In the genomic region with DNA sequence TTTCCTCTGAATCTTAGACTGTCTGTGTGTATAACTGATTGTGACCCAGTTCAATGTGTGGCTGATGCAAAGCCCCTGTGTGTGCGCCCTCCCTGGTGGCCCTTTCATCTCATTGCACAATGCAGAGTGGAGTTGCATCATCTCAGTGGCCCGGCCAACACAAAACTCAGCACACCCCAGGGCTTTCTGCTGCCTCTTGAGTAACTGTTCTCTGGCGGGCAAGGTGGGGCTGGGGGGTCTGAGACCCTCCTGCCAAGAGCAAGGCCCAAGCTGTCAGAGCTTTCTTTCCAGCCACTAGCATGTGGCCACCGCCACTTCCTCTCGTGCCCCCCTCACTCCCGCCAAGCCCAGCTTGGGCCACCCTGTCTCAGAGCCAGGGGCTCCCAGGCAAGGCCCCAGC, we compare ENCODE assay signal across 1 cellular context.
TF ChIP-seq lines count a peak whose summit lies in the region.

No MANE protein-coding gene starts in this region.

TF ChIP-seq in HepG2, 621 proteins besides CTCF, POLR2A, EP300 and RAD21 (continued from another document and continues in another):
- TF ChIP-seq, protein P1, sequence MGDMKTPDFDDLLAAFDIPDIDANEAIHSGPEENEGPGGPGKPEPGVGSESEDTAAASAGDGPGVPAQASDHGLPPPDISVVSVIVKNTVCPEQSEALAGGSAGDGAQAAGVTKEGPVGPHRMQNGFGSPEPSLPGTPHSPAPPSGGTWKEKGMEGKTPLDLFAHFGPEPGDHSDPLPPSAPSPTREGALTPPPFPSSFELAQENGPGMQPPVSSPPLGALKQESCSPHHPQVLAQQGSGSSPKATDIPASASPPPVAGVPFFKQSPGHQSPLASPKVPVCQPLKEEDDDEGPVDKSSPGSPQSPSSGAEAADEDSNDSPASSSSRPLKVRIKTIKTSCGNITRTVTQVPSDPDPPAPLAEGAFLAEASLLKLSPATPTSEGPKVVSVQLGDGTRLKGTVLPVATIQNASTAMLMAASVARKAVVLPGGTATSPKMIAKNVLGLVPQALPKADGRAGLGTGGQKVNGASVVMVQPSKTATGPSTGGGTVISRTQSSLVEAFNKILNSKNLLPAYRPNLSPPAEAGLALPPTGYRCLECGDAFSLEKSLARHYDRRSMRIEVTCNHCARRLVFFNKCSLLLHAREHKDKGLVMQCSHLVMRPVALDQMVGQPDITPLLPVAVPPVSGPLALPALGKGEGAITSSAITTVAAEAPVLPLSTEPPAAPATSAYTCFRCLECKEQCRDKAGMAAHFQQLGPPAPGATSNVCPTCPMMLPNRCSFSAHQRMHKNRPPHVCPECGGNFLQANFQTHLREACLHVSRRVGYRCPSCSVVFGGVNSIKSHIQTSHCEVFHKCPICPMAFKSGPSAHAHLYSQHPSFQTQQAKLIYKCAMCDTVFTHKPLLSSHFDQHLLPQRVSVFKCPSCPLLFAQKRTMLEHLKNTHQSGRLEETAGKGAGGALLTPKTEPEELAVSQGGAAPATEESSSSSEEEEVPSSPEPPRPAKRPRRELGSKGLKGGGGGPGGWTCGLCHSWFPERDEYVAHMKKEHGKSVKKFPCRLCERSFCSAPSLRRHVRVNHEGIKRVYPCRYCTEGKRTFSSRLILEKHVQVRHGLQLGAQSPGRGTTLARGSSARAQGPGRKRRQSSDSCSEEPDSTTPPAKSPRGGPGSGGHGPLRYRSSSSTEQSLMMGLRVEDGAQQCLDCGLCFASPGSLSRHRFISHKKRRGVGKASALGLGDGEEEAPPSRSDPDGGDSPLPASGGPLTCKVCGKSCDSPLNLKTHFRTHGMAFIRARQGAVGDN (CRISPR knock-in tag; IDR thresholded peaks at IDR 0.05): peak; percentile 53
- TF ChIP-seq, protein P2, sequence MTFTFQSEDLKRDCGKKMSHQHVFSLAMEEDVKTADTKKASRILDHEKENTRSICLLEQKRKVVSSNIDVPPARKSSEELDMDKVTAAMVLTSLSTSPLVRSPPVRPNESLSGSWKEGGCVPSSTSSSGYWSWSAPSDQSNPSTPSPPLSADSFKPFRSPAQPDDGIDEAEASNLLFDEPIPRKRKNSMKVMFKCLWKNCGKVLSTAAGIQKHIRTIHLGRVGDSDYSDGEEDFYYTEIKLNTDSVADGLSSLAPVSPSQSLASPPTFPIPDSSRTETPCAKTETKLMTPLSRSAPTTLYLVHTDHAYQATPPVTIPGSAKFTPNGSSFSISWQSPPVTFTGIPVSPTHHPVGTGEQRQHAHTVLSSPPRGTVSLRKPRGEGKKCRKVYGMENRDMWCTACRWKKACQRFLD (CRISPR knock-in tag; IDR thresholded peaks at IDR 0.05; ENCODE audit: borderline replicate concordance): no peak
- TF ChIP-seq, protein P3, sequence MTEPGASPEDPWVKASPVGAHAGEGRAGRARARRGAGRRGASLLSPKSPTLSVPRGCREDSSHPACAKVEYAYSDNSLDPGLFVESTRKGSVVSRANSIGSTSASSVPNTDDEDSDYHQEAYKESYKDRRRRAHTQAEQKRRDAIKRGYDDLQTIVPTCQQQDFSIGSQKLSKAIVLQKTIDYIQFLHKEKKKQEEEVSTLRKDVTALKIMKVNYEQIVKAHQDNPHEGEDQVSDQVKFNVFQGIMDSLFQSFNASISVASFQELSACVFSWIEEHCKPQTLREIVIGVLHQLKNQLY (CRISPR knock-in tag; IDR thresholded peaks at IDR 0.05): no peak
- TF ChIP-seq, protein P4, sequence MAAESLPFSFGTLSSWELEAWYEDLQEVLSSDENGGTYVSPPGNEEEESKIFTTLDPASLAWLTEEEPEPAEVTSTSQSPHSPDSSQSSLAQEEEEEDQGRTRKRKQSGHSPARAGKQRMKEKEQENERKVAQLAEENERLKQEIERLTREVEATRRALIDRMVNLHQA (CRISPR knock-in tag; IDR thresholded peaks at IDR 0.05): no peak
- TF ChIP-seq REPIN1 (CRISPR knock-in tag; IDR thresholded peaks at IDR 0.05; ENCODE audit: borderline replicate concordance, low read depth): no peak
- no peak for TF ChIP-seq U2AF1 (optimal IDR thresholded peaks at IDR 0.05; ENCODE audit: low read depth, low read length)
- TF ChIP-seq, protein P5, sequence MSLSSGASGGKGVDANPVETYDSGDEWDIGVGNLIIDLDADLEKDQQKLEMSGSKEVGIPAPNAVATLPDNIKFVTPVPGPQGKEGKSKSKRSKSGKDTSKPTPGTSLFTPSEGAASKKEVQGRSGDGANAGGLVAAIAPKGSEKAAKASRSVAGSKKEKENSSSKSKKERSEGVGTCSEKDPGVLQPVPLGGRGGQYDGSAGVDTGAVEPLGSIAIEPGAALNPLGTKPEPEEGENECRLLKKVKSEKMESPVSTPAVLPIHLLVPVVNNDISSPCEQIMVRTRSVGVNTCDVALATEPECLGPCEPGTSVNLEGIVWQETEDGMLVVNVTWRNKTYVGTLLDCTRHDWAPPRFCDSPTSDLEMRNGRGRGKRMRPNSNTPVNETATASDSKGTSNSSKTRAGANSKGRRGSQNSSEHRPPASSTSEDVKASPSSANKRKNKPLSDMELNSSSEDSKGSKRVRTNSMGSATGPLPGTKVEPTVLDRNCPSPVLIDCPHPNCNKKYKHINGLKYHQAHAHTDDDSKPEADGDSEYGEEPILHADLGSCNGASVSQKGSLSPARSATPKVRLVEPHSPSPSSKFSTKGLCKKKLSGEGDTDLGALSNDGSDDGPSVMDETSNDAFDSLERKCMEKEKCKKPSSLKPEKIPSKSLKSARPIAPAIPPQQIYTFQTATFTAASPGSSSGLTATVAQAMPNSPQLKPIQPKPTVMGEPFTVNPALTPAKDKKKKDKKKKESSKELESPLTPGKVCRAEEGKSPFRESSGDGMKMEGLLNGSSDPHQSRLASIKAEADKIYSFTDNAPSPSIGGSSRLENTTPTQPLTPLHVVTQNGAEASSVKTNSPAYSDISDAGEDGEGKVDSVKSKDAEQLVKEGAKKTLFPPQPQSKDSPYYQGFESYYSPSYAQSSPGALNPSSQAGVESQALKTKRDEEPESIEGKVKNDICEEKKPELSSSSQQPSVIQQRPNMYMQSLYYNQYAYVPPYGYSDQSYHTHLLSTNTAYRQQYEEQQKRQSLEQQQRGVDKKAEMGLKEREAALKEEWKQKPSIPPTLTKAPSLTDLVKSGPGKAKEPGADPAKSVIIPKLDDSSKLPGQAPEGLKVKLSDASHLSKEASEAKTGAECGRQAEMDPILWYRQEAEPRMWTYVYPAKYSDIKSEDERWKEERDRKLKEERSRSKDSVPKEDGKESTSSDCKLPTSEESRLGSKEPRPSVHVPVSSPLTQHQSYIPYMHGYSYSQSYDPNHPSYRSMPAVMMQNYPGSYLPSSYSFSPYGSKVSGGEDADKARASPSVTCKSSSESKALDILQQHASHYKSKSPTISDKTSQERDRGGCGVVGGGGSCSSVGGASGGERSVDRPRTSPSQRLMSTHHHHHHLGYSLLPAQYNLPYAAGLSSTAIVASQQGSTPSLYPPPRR (CRISPR knock-in tag; IDR thresholded peaks at IDR 0.05; ENCODE audit: borderline replicate concordance): peak; percentile 26; the same call in 1 of the 2 replicates
- TF ChIP-seq, protein P6, sequence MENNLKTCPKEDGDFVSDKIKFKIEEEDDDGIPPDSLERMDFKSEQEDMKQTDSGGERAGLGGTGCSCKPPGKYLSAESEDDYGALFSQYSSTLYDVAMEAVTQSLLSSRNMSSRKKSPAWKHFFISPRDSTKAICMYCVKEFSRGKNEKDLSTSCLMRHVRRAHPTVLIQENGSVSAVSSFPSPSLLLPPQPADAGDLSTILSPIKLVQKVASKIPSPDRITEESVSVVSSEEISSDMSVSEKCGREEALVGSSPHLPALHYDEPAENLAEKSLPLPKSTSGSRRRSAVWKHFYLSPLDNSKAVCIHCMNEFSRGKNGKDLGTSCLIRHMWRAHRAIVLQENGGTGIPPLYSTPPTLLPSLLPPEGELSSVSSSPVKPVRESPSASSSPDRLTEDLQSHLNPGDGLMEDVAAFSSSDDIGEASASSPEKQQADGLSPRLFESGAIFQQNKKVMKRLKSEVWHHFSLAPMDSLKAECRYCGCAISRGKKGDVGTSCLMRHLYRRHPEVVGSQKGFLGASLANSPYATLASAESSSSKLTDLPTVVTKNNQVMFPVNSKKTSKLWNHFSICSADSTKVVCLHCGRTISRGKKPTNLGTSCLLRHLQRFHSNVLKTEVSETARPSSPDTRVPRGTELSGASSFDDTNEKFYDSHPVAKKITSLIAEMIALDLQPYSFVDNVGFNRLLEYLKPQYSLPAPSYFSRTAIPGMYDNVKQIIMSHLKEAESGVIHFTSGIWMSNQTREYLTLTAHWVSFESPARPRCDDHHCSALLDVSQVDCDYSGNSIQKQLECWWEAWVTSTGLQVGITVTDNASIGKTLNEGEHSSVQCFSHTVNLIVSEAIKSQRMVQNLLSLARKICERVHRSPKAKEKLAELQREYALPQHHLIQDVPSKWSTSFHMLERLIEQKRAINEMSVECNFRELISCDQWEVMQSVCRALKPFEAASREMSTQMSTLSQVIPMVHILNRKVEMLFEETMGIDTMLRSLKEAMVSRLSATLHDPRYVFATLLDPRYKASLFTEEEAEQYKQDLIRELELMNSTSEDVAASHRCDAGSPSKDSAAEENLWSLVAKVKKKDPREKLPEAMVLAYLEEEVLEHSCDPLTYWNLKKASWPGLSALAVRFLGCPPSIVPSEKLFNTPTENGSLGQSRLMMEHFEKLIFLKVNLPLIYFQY (CRISPR knock-in tag; IDR thresholded peaks at IDR 0.05; ENCODE audit: borderline replicate concordance): peak; percentile 68; the same call in 1 of the 2 replicates
- TF ChIP-seq, protein P7, sequence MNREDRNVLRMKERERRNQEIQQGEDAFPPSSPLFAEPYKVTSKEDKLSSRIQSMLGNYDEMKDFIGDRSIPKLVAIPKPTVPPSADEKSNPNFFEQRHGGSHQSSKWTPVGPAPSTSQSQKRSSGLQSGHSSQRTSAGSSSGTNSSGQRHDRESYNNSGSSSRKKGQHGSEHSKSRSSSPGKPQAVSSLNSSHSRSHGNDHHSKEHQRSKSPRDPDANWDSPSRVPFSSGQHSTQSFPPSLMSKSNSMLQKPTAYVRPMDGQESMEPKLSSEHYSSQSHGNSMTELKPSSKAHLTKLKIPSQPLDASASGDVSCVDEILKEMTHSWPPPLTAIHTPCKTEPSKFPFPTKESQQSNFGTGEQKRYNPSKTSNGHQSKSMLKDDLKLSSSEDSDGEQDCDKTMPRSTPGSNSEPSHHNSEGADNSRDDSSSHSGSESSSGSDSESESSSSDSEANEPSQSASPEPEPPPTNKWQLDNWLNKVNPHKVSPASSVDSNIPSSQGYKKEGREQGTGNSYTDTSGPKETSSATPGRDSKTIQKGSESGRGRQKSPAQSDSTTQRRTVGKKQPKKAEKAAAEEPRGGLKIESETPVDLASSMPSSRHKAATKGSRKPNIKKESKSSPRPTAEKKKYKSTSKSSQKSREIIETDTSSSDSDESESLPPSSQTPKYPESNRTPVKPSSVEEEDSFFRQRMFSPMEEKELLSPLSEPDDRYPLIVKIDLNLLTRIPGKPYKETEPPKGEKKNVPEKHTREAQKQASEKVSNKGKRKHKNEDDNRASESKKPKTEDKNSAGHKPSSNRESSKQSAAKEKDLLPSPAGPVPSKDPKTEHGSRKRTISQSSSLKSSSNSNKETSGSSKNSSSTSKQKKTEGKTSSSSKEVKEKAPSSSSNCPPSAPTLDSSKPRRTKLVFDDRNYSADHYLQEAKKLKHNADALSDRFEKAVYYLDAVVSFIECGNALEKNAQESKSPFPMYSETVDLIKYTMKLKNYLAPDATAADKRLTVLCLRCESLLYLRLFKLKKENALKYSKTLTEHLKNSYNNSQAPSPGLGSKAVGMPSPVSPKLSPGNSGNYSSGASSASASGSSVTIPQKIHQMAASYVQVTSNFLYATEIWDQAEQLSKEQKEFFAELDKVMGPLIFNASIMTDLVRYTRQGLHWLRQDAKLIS (CRISPR knock-in tag; IDR thresholded peaks at IDR 0.05): no peak
- TF ChIP-seq ZNF12 (CRISPR knock-in tag; IDR thresholded peaks at IDR 0.05): peak; percentile 63; the same call in 1 of the 2 replicates
- TF ChIP-seq, protein P8, sequence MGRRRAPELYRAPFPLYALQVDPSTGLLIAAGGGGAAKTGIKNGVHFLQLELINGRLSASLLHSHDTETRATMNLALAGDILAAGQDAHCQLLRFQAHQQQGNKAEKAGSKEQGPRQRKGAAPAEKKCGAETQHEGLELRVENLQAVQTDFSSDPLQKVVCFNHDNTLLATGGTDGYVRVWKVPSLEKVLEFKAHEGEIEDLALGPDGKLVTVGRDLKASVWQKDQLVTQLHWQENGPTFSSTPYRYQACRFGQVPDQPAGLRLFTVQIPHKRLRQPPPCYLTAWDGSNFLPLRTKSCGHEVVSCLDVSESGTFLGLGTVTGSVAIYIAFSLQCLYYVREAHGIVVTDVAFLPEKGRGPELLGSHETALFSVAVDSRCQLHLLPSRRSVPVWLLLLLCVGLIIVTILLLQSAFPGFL (CRISPR knock-in tag; IDR thresholded peaks at IDR 0.05): no peak
- TF ChIP-seq BORCS8-MEF2B (CRISPR knock-in tag; IDR thresholded peaks at IDR 0.05): peak; percentile 45; the same call in 1 of the 2 replicates
- TF ChIP-seq ZNF891 (CRISPR knock-in tag; IDR thresholded peaks at IDR 0.05): 0 out of 2 replicates have a peak, but pooled peaks have one; percentile 42
- TF ChIP-seq, protein P9, sequence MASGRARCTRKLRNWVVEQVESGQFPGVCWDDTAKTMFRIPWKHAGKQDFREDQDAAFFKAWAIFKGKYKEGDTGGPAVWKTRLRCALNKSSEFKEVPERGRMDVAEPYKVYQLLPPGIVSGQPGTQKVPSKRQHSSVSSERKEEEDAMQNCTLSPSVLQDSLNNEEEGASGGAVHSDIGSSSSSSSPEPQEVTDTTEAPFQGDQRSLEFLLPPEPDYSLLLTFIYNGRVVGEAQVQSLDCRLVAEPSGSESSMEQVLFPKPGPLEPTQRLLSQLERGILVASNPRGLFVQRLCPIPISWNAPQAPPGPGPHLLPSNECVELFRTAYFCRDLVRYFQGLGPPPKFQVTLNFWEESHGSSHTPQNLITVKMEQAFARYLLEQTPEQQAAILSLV (CRISPR knock-in tag; IDR thresholded peaks at IDR 0.05; ENCODE audit: borderline replicate concordance): no peak
- TF ChIP-seq MLLT10 (CRISPR knock-in tag; IDR thresholded peaks at IDR 0.05): no peak
- TF ChIP-seq HDAC2 (CRISPR knock-in tag; IDR thresholded peaks at IDR 0.05): peak; percentile 42; the same call in 1 of the 2 replicates
- no peak for TF ChIP-seq EZH2 (conservative IDR thresholded peaks at IDR 0.05; ENCODE audit: low read depth, low read length)
- TF ChIP-seq ZNF766 (CRISPR knock-in tag; IDR thresholded peaks at IDR 0.05; ENCODE audit: borderline replicate concordance): no peak
- TF ChIP-seq, protein P10, sequence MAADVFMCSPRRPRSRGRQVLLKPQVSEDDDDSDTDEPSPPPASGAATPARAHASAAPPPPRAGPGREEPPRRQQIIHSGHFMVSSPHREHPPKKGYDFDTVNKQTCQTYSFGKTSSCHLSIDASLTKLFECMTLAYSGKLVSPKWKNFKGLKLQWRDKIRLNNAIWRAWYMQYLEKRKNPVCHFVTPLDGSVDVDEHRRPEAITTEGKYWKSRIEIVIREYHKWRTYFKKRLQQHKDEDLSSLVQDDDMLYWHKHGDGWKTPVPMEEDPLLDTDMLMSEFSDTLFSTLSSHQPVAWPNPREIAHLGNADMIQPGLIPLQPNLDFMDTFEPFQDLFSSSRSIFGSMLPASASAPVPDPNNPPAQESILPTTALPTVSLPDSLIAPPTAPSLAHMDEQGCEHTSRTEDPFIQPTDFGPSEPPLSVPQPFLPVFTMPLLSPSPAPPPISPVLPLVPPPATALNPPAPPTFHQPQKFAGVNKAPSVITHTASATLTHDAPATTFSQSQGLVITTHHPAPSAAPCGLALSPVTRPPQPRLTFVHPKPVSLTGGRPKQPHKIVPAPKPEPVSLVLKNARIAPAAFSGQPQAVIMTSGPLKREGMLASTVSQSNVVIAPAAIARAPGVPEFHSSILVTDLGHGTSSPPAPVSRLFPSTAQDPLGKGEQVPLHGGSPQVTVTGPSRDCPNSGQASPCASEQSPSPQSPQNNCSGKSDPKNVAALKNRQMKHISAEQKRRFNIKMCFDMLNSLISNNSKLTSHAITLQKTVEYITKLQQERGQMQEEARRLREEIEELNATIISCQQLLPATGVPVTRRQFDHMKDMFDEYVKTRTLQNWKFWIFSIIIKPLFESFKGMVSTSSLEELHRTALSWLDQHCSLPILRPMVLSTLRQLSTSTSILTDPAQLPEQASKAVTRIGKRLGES (CRISPR knock-in tag; IDR thresholded peaks at IDR 0.05; ENCODE audit: borderline replicate concordance): no peak
- TF ChIP-seq ZNF337 (CRISPR knock-in tag; IDR thresholded peaks at IDR 0.05; ENCODE audit: borderline replicate concordance, low read depth): no peak
- no peak for TF ChIP-seq ZNF557 (CRISPR knock-in tag; IDR thresholded peaks at IDR 0.05)
- TF ChIP-seq RCOR2 (CRISPR knock-in tag; IDR thresholded peaks at IDR 0.05): 0 out of 2 replicates have a peak, but pooled peaks have one; percentile 12
- no peak for TF ChIP-seq ZNF737 (CRISPR knock-in tag; IDR thresholded peaks at IDR 0.05; ENCODE audit: borderline replicate concordance)
- TF ChIP-seq ZNF263 (CRISPR knock-in tag; IDR thresholded peaks at IDR 0.05): peak; percentile 68; the same call in 1 of the 2 replicates
